8 cellular contexts compared by ENCODE assay signal in genomic region chr1:44739361-44740178, GRCh38. TPM values are rescaled to one million over a fixed set of nuclear protein-coding genes. Genes with fewer than 3 reads are reported as not detected.
DNase-seq lines count a peak whose midpoint lies in the region; ATAC-seq lines count a peak whose summit lies in the region.

Gene KIF2C (plus strand): TSS chr1:44739837. CDS start chr1:44739933, 96 bp downstream.

- intact Hi-C loops in activated CD4-positive, alpha-beta T cell treated with anti-CD3 and anti-CD28 coated beads for 36 hours (cut with DNase I, micrococcal nuclease): loop anchor here (1.0 to 10.0 kb wide), 15 partner anchors 8 to 845 kb away; partner anchors contain the start of genes RNU5D-1 (in 2 of the 2), RPS8 (in 2 of the 2), ARMH1 (in 1 of the 2) and DYNLT4 (in 1 of the 2)

- peaks cover 34% of the 10 kb centered on the region for H3K36me3 Mint-ChIP-seq in activated CD4-positive, alpha-beta T cell treated with anti-CD3 and anti-CD28 coated beads for 36 hours (ENCODE audit: low read depth)

- CTCF ChIA-PET in activated CD4-positive, alpha-beta T cell treated with anti-CD3 and anti-CD28 coated beads for 36 hours (lab: Charles Lee): interaction anchor here (1.2 kb wide), 1 partner anchor 46 kb away, joined by 4 read pairs; no protein-coding TSS in a partner anchor

- H3K27ac ChIP-seq in cingulate gyrus (ENCODE audit: low read depth, low read length): peak within 1 kb of the TSS; percentile 85

- no peaks in the 10 kb centered on the region for H3K27me3 Mint-ChIP-seq in activated CD4-positive, alpha-beta T cell treated with anti-CD3 and anti-CD28 coated beads for 36 hours

- peak within 1 kb of the TSS; percentile 98 for H3K4me3 Mint-ChIP-seq in activated CD4-positive, alpha-beta T cell treated with anti-CD3 and anti-CD28 coated beads for 36 hours

- peak; percentile 97 for ATAC-seq in HG03442 (IDR thresholded peaks at IDR 0.05; ENCODE audit: unreplicated experiment)
- peak; percentile 98 for ATAC-seq in activated CD4-positive, alpha-beta T cell treated with anti-CD3 and anti-CD28 coated beads for 36 hours

- DNase-seq in Ammon's horn (ENCODE audit: low spot score) (peak; percentile 98), GM19238 (ENCODE audit: insufficient read length, low spot score) (peak; percentile 99), NCI-H524 (lab: John Stamatoyannopoulos, UW) (peak; percentile 85 to 97), kidney glomerular epithelial cell (lab: John Stamatoyannopoulos, UW) (peak; percentile 98)
- peak; percentile 99 for DNase-seq in activated CD4-positive, alpha-beta T cell treated with anti-CD3 and anti-CD28 coated beads for 36 hours
- DNase-seq in stimulated activated CD4-positive, alpha-beta T cell treated with anti-CD3 and anti-CD28 coated beads, Interleukin-1b, Interleukin-23, amount 100 ng/mL, for 1 hour (ENCODE audit: low read depth in 2 of 2): peak; percentile 90 to 95

- H3K27ac Mint-ChIP-seq in activated CD4-positive, alpha-beta T cell treated with anti-CD3 and anti-CD28 coated beads for 36 hours: peak within 1 kb of the TSS; percentile 94

- H3K9me3 Mint-ChIP-seq in activated CD4-positive, alpha-beta T cell treated with anti-CD3 and anti-CD28 coated beads for 36 hours (ENCODE audit: low read depth): no peaks in the 10 kb centered on the region

- POLR2A ChIA-PET in activated CD4-positive, alpha-beta T cell treated with anti-CD3 and anti-CD28 coated beads for 36 hours (lab: Charles Lee): interaction anchor here (1.4 to 2.3 kb wide), 4 partner anchors 9 to 80 kb away, joined by 5 to 12 read pairs (median 7); partner anchors contain the start of genes BTBD19 and DYNLT4

- peaks cover 26% of the 10 kb centered on the region for H3K4me1 Mint-ChIP-seq in activated CD4-positive, alpha-beta T cell treated with anti-CD3 and anti-CD28 coated beads for 36 hours

RNA-seq across cellular contexts. Expression of gene KIF2C, which starts in this region (rescaled TPM):
- total RNA-seq in activated CD4-positive, alpha-beta T cell treated with anti-CD3 and anti-CD28 coated beads for 36 hours: 100 to 1,000 TPM; 101 to 119 TPM

Comparison
In these comparisons a context has a peak if more than half of its experiments do, and no peak if none do; other contexts are left out.
1. Peak in every context shown above with its lines: DNase-seq, ATAC-seq and H3K27ac ChIP-seq.